In genomic region chr17:27339198-27339835, GRCh38 we compare ENCODE assay signal across 9 cellular contexts. TPM values are rescaled to one million over a fixed set of nuclear protein-coding genes. Genes with fewer than 3 reads are reported as not detected.
DNase-seq lines count a peak whose midpoint lies in the region; ATAC-seq and TF ChIP-seq lines count a peak whose summit lies in the region.
"Had no signal": no experiment of that assay in that cellular context is flagged by ENCODE, and none has a peak within 500 bp of the region (broad histone marks: within the 10 kb centered on the region; RNA-seq: fewer than 3 reads in every experiment).

No MANE protein-coding gene starts in this region.

- peaks cover 0 to 14% (median 6%) of the 10 kb centered on the region in 5 donors for H3K27me3 Mint-ChIP-seq in naive thymus-derived CD8-positive, alpha-beta T cell

- no peak for TF ChIP-seq POLR2A in HCT116 (IDR thresholded peaks at IDR 0.05; ENCODE audit: borderline replicate concordance, extremely low read depth, insufficient read depth, insufficient read length)

- H3K4me1 Mint-ChIP-seq in naive thymus-derived CD8-positive, alpha-beta T cell: peaks cover 0 to 45% (median 0%) of the 10 kb centered on the region in 4 donors

- H3K4me1 ChIP-seq in HCT116 (ENCODE audit: control insufficient read depth in 1 of 2, insufficient read depth in 2 of 2, low read length in 2 of 2) (peaks cover 13 to 26% of the 10 kb centered on the region in 2 experiments), left ventricle myocardium inferior (peaks cover 42% of the 10 kb centered on the region)

- H3K36me3 Mint-ChIP-seq in naive thymus-derived CD8-positive, alpha-beta T cell: no peaks in the 10 kb centered on the region

- H3K4me3 Mint-ChIP-seq in naive thymus-derived CD8-positive, alpha-beta T cell: no peak overlapping the region

- H4K20me1 ChIP-seq in HCT116 (ENCODE audit: insufficient read depth): no peaks in the 10 kb centered on the region

- peak overlapping the region; percentile 65 for H3K4me2 ChIP-seq in HCT116 (ENCODE audit: low read length)

- RAD21 ChIA-PET in HCT116 (lab: Charles Lee; ENCODE audit: low non-redundant PET in 1 of 2, low total read pairs in 2 of 2, uncharacterized antibody in 2 of 2, unreplicated experiment in 2 of 2): no interaction called here

- POLR2A ChIA-PET in HCT116 (lab: Charles Lee): interaction anchor here (0.7 to 1.6 kb wide), 3 partner anchors 10 to 44 kb away, joined by 3 to 7 read pairs (median 5); no protein-coding TSS in a partner anchor
- POLR2A ChIA-PET in naive thymus-derived CD8-positive, alpha-beta T cell (lab: Charles Lee): no interaction called here

- no peak overlapping the region for H2AFZ ChIP-seq in HCT116 (ENCODE audit: low read depth, low read length, poor library complexity, severe bottlenecking)

- H3K9me3 ChIP-seq in HCT116 (ENCODE audit: control insufficient read depth in 1 of 2, insufficient read depth in 1 of 2, low read depth in 1 of 2, low read length in 2 of 2) (no peaks in the 10 kb centered on the region), left ventricle myocardium inferior (replicated peaks) (no peaks in the 10 kb centered on the region)

- no peaks in the 10 kb centered on the region for H3K36me3 ChIP-seq in HCT116 (ENCODE audit: control insufficient read depth in 1 of 2, insufficient read depth in 2 of 2, low read length in 2 of 2)
- no peaks in the 10 kb centered on the region for H3K36me3 ChIP-seq in left ventricle myocardium inferior

- ATAC-seq in GM18873 (IDR thresholded peaks at IDR 0.05; ENCODE audit: low FRiP score, unreplicated experiment) (peak; percentile 34), HCT116 (no peak), HG03460 (IDR thresholded peaks at IDR 0.05; ENCODE audit: unreplicated experiment) (peak; percentile 52), GM21825 (IDR thresholded peaks at IDR 0.05; ENCODE audit: unreplicated experiment) (no peak)
- no peak for ATAC-seq in naive thymus-derived CD8-positive, alpha-beta T cell

- H3K9me3 Mint-ChIP-seq in naive thymus-derived CD8-positive, alpha-beta T cell: no peaks in the 10 kb centered on the region
- H3K9me3 Mint-ChIP-seq: H9 had no signal

- H3K9me2 ChIP-seq in HCT116 (ENCODE audit: insufficient read depth): no peaks in the 10 kb centered on the region

- TSS peak; percentile 72 for BruUV-seq in HCT116 (replicated peaks; lab: Mats Ljungman, UMichigan)

- TF ChIP-seq CTCF in HCT116 (IDR thresholded peaks at IDR 0.05 in 2 of 3, conservative IDR thresholded peaks at IDR 0.05 in 1 of 3; ENCODE audit: borderline replicate concordance in 1 of 3, insufficient read depth in 1 of 3, low read depth in 2 of 3, low read length in 2 of 3) (no peak), left ventricle myocardium inferior (IDR thresholded peaks at IDR 0.05; ENCODE audit: borderline replicate concordance) (no peak)

- H3K9ac ChIP-seq in HCT116 (ENCODE audit: low read length): 0 out of 2 replicates have a peak overlapping the region, but pooled peaks have one; percentile 4

- no peaks in the 10 kb centered on the region for H3K79me2 ChIP-seq in HCT116 (ENCODE audit: insufficient read depth, low read length)

- H3K27me3 ChIP-seq in HCT116 (ENCODE audit: insufficient read depth, low read length) (no peaks in the 10 kb centered on the region), left ventricle myocardium inferior (ENCODE audit: low read depth) (no peaks in the 10 kb centered on the region)

- peak overlapping the region in 1 of 10 donors; percentile 45 for H3K27ac Mint-ChIP-seq in naive thymus-derived CD8-positive, alpha-beta T cell

- intact Hi-C loops in HCT116 (cut with micrococcal nuclease): no loop called here
- intact Hi-C loops in posterior vena cava (cut with DNase I): loop anchor here in 1 of 2 donors (5.0 kb wide), 1 partner anchor 998 kb away; the partner anchor contains the start of genes IFT20 and TNFAIP1
- intact Hi-C loops in left ventricle myocardium inferior (cut with micrococcal nuclease): no loop called here

- CTCF ChIA-PET in HCT116 (lab: Charles Lee): interaction anchor here (1.8 kb wide), 1 partner anchor 262 kb away, joined by 6 read pairs; no protein-coding TSS in a partner anchor

- 0 out of 4 replicates have a peak overlapping the region, but pooled peaks of 1 of the 2 experiments have one; percentile 19 for H3K4me3 ChIP-seq in HCT116 (replicated peaks in 1 of 2; ENCODE audit: low read depth in 1 of 2, low read length in 2 of 2)
- H3K4me3 ChIP-seq in left ventricle myocardium inferior: no peak overlapping the region

- DNase-seq in HCT116 (ENCODE audit: low read depth, low spot score) (no peak), posterior vena cava (ENCODE audit: low spot score) (peak; percentile 49), left ventricle myocardium inferior (no peak)
- no peak for DNase-seq in naive thymus-derived CD8-positive, alpha-beta T cell
- DNase-seq: H9, NCI-H524 treated with DMSO at 0.1 percent for 48 hours had no signal

- H3K27ac ChIP-seq in HCT116 (ENCODE audit: low read depth, low read length) (0 out of 2 replicates have a peak overlapping the region, but pooled peaks have one; percentile 28), left ventricle myocardium inferior (replicated peaks) (no peak overlapping the region)

- TF ChIP-seq RAD21 in HCT116 (IDR thresholded peaks at IDR 0.05; ENCODE audit: low read depth): no peak

TF ChIP-seq in HCT116, 20 proteins besides CTCF, POLR2A, EP300 and RAD21:
- no peak for TF ChIP-seq JUND (IDR thresholded peaks at IDR 0.05)
- TF ChIP-seq ZNF274 (IDR thresholded peaks at IDR 0.05; ENCODE audit: low read depth, low read length): no peak
- TF ChIP-seq EZH2phosphoT487 (IDR thresholded peaks at IDR 0.05; ENCODE audit: borderline replicate concordance): no peak
- TF ChIP-seq SP1 (IDR thresholded peaks at IDR 0.05; ENCODE audit: low read depth): no peak
- TF ChIP-seq ZFX (IDR thresholded peaks at IDR 0.05): no peak
- TF ChIP-seq MAX (IDR thresholded peaks at IDR 0.05): no peak
- TF ChIP-seq ELF1 (IDR thresholded peaks at IDR 0.05; ENCODE audit: borderline replicate concordance, low read depth): no peak
- TF ChIP-seq EGR1 (IDR thresholded peaks at IDR 0.05; ENCODE audit: low read depth): no peak
- no peak for TF ChIP-seq CBX3 (IDR thresholded peaks at IDR 0.05; ENCODE audit: low read depth)
- no peak for TF ChIP-seq ATF3 (IDR thresholded peaks at IDR 0.05)

RNA-seq across cellular contexts. Expression of gene WSB1, which starts 45.4 kb away (rescaled TPM):
- total RNA-seq in HCT116 (2021; ENCODE audit: unreplicated experiment) (88.0 TPM), posterior vena cava (100 to 1,000 TPM; 206 to 227 TPM), left ventricle myocardium inferior (53.3 TPM)
- polyA plus RNA-seq in HCT116 (2012): 68.8 and 74.3 TPM in 2 replicates
- total RNA-seq in naive thymus-derived CD8-positive, alpha-beta T cell: 100 to 1,000 TPM; 154 to 159 TPM
- 100 to 1,000 TPM; 128 to 186 (median 132) TPM for polyA plus RNA-seq in naive thymus-derived CD8-positive, alpha-beta T cell

Comparison
In these comparisons a context has a peak if more than half of its experiments do, and no peak if none do; other contexts are left out.
1. ATAC-seq: peak in GM18873 (single experiment) and HG03460 (single experiment); none in HCT116 (single experiment), GM21825 (single experiment) and naive thymus-derived CD8-positive, alpha-beta T cell (0 of 2).